In the genomic region with DNA sequence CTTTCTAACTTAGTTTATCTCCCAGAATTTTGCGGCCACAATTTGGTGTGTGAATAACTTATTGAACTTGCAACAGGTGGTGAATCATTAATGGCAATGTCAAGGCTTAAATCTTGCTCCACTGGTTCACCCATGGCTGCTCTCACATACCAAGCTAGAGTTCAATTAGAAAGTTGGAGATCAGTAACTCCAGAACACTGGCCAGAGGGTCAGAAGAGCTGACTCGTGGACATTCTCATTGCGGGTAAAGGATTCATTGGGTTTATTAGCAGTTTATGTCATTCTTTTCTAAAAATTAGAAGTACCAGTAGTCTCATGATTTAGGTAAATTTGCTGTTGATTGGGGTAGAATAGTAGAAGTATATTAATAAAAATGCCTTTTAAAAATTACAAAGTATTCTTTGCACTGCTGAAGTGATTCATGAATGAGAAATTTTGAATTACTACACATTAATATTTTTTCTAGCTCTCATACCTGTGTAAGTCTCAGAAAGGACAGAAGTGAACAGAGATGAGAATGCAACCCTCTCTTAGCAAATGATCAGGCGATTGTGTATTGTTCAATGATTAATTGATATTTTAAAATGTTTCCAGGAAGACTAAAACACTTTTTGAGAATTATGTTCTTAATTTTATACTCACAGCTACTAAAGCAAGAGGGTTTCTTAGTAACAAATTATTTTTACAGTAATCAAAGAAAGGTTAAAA, we compare ENCODE assay signal across 6 cellular contexts.
DNase-seq lines count a peak whose midpoint lies in the region; ATAC-seq and TF ChIP-seq lines count a peak whose summit lies in the region.
"Not testable (repeated sequence)": the region's sequence is repeated elsewhere in the genome, so short reads cannot be mapped to it uniquely, and the experiment has no call there.

No MANE protein-coding gene starts in this region.

- H2BK15ac ChIP-seq in IMR-90 (ENCODE audit: low read depth, low read length): not testable (repeated sequence)

- H3K27me3 ChIP-seq in IMR-90 (ENCODE audit: control insufficient read depth, insufficient read depth, low read length); right lobe of liver: not testable (repeated sequence)

- intact Hi-C loops in IMR-90 (cut with micrococcal nuclease); right lobe of liver (cut with DNase I): not testable (repeated sequence)

- H2AFZ ChIP-seq in IMR-90 (replicated peaks; ENCODE audit: low read length, poor library complexity): not testable (repeated sequence)

- POLR2A ChIA-PET in IMR-90 (lab: Charles Lee; ENCODE audit: unreplicated experiment): not testable (repeated sequence)

- DNase-seq in Caki2 (ENCODE audit: low read depth) (peak; percentile 65), IMR-90 (peak; percentile 0), epithelial cell of proximal tubule (ENCODE audit: low read depth) (peak; percentile 27), kidney tubule cell (ENCODE audit: low spot score) (peak; percentile 71)
- not testable (repeated sequence) for DNase-seq in right lobe of liver; progenitor cell of endocrine pancreas (ENCODE audit: low spot score, unreplicated experiment)

- H4K20me1 ChIP-seq in IMR-90 (ENCODE audit: insufficient read depth, low read length): not testable (repeated sequence)

- no CpG with 5 or more reads among the region's 4 CpGs for WGBS in IMR-90 (ENCODE audit: extremely low coverage in 2 of 2, insufficient read length in 1 of 2), 2 experiments
- WGBS in right lobe of liver (ENCODE audit: insufficient coverage, low coverage, low lambda C conversion rate, missing lambda C conversion rate): 35% methylated on average over 4 of the region's 4 CpGs

- not testable (repeated sequence) for H2AK5ac ChIP-seq in IMR-90 (ENCODE audit: low read depth, low read length)

- H3K9ac ChIP-seq in IMR-90 (ENCODE audit: low read depth, low read length): not testable (repeated sequence)

- not testable (repeated sequence) for H3K27me3 Mint-ChIP-seq in progenitor cell of endocrine pancreas

- H4K8ac ChIP-seq in IMR-90 (ENCODE audit: low read depth in 2 of 2, low read length in 2 of 2): not testable (repeated sequence)

- not testable (repeated sequence) for H4K5ac ChIP-seq in IMR-90 (ENCODE audit: low read depth, low read length)

- dilution Hi-C loops in IMR-90 (cut with HindIII; ENCODE audit: low sequenced_read_pairs, unreplicated experiment): not testable (repeated sequence)

- H3K14ac ChIP-seq in IMR-90 (replicated peaks; ENCODE audit: low read depth, low read length): not testable (repeated sequence)

- not testable (repeated sequence) for H2BK5ac ChIP-seq in IMR-90 (ENCODE audit: low read depth, low read length, poor library complexity, severe bottlenecking)

- H3K4me3 Mint-ChIP-seq in progenitor cell of endocrine pancreas (ENCODE audit: low read depth): peak overlapping the region; percentile 35

- not testable (repeated sequence) for H2BK20ac ChIP-seq in IMR-90 (ENCODE audit: low read depth, low read length)

- TF ChIP-seq RAD21 in IMR-90 (IDR thresholded peaks at IDR 0.05; ENCODE audit: low read length): not testable (repeated sequence)

- H3K27ac Mint-ChIP-seq in progenitor cell of endocrine pancreas: peak overlapping the region; percentile 72

- H3K4me2 ChIP-seq in IMR-90 (ENCODE audit: low read depth, low read length): not testable (repeated sequence)

- peaks cover 17% of the 10 kb centered on the region for H3K4me1 Mint-ChIP-seq in progenitor cell of endocrine pancreas (ENCODE audit: low read depth)

- not testable (repeated sequence) for H3K4me3 ChIP-seq in IMR-90 (ENCODE audit: insufficient read depth, low read depth, low read length); epithelial cell of proximal tubule (ENCODE audit: low read depth, low read length)
- peak overlapping the region; percentile 12 to 47 (median 35) for H3K4me3 ChIP-seq in right lobe of liver

- not testable (repeated sequence) for H3K9me3 Mint-ChIP-seq in progenitor cell of endocrine pancreas (ENCODE audit: low read depth)

- H3K36me3 ChIP-seq in IMR-90 (ENCODE audit: control insufficient read depth, insufficient read depth, low read length); right lobe of liver: not testable (repeated sequence)

- not testable (repeated sequence) for ATAC-seq in IMR-90 (ENCODE audit: low read depth)
- ATAC-seq in right lobe of liver: peak; percentile 90 to 93 (median 92)

- not testable (repeated sequence) for BruUV-seq in IMR-90 (replicated peaks; lab: Mats Ljungman, UMichigan)

- not testable (repeated sequence) for H3K4me1 ChIP-seq in IMR-90 (ENCODE audit: control insufficient read depth, insufficient read depth, low read length); right lobe of liver

- H3K27ac ChIP-seq in IMR-90 (ENCODE audit: insufficient read depth, low read length): not testable (repeated sequence)
- peak overlapping the region; percentile 36 to 79 (median 54) for H3K27ac ChIP-seq in right lobe of liver

- not testable (repeated sequence) for H3K79me1 ChIP-seq in IMR-90 (ENCODE audit: low read depth in 1 of 2, low read length in 2 of 2)

- CTCF ChIA-PET in IMR-90 (lab: Yijun Ruan, JAX): not testable (repeated sequence)

- H4K91ac ChIP-seq in IMR-90 (ENCODE audit: insufficient read depth, low read depth, low read length): not testable (repeated sequence)

- not testable (repeated sequence) for H3K4ac ChIP-seq in IMR-90 (ENCODE audit: low read depth, low read length)

- H2BK120ac ChIP-seq in IMR-90 (ENCODE audit: low read depth, low read length): not testable (repeated sequence)

- not testable (repeated sequence) for H3K36me3 Mint-ChIP-seq in progenitor cell of endocrine pancreas (ENCODE audit: insufficient read depth)

- H3K56ac ChIP-seq in IMR-90 (ENCODE audit: extremely low read depth, insufficient read depth, low read length): not testable (repeated sequence)

- not testable (repeated sequence) for H2AK9ac ChIP-seq in IMR-90 (replicated peaks; ENCODE audit: low read depth, low read length, poor library complexity)

- H3K9me3 ChIP-seq in IMR-90 (ENCODE audit: control insufficient read depth, insufficient read depth, low read length); right lobe of liver: not testable (repeated sequence)

- H3K9me1 ChIP-seq in IMR-90 (ENCODE audit: insufficient read depth, low read length): not testable (repeated sequence)

- not testable (repeated sequence) for H3K18ac ChIP-seq in IMR-90 (ENCODE audit: low read depth, low read length)

- in situ Hi-C loops in Caki2 (cut with HindIII; ENCODE audit: low pct_unique_long_range_greater_than_20kb, low sequenced_read_pairs); IMR-90 (cut with MboI; ENCODE audit: low sequenced_read_pairs): not testable (repeated sequence)

- TF ChIP-seq POLR2A in IMR-90 (IDR thresholded peaks at IDR 0.05; ENCODE audit: low read depth, low read length): not testable (repeated sequence)
- TF ChIP-seq POLR2A in right lobe of liver (IDR thresholded peaks at IDR 0.05): peak; percentile 72

- H3K23ac ChIP-seq in IMR-90 (ENCODE audit: low read depth, low read length): not testable (repeated sequence)

- TF ChIP-seq CTCF in IMR-90 (conservative IDR thresholded peaks at IDR 0.05; ENCODE audit: low read depth, low read length); epithelial cell of proximal tubule (conservative IDR thresholded peaks at IDR 0.05; ENCODE audit: low read depth, low read length); right lobe of liver (IDR thresholded peaks at IDR 0.05); progenitor cell of endocrine pancreas (IDR thresholded peaks at IDR 0.05; ENCODE audit: unreplicated experiment): not testable (repeated sequence)
